Comparison of ENCODE assay signal across 1 cellular context in genomic region chr6:25715794-25716193, GRCh38.
TF ChIP-seq lines count a peak whose summit lies in the region.

No MANE protein-coding gene starts in this region.

TF ChIP-seq in WTC11, 78 proteins besides CTCF, POLR2A, EP300 and RAD21 (continued from another document):
- TF ChIP-seq ERG (CRISPR knock-in tag; IDR thresholded peaks at IDR 0.05), result no peak
- no peak for TF ChIP-seq IRF1 (CRISPR knock-in tag; IDR thresholded peaks at IDR 0.05)
